In the genomic region with DNA sequence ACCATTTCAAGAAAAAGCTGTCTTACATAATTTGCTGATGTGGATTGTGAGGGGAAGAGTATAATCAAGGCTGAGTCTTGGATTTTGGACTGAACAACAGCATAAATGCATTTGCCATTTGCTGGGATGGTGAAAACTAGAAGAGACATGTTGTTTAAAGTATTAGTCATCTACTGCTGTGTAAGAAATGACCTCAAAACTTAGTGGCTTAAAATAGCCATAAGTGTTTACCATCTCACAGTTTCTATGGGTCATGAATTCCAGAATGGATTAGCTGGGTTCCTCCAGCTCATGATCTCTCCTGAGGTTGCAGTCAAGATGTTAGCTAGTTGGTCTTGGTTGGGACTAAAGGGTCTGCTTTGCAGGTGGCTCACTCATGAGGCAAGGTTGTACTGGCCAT, we compare ENCODE assay signal across 23 cellular contexts.
DNase-seq lines count a peak whose midpoint lies in the region; ATAC-seq, FAIRE-seq and TF ChIP-seq lines count a peak whose summit lies in the region.
"Had no signal": no experiment of that assay in that cellular context is flagged by ENCODE, and none has a peak within 500 bp of the region (broad histone marks: within the 10 kb centered on the region; RNA-seq: fewer than 3 reads in every experiment).

No MANE protein-coding gene starts in this region.

- peak; percentile 12 for DNase-seq in AG04449 (ENCODE audit: low read depth, low spot score)
- peak; percentile 89 for DNase-seq in HFFc6
- peak; percentile 93 for DNase-seq in bronchial epithelial cell (ENCODE audit: low read depth)
- peak; percentile 88 for DNase-seq in iris pigment epithelial cell (ENCODE audit: low read depth)
- DNase-seq in NCI-H1930 (lab: John Stamatoyannopoulos, UW), result no peak
- no peak for DNase-seq in activated naive CD4-positive, alpha-beta T cell treated with anti-CD3 and anti-CD28 coated beads, Interleukin-2, amount 50 U/mL, for 72 hours (ENCODE audit: low spot score in 2 of 2)
- no peak for DNase-seq in effector memory CD4-positive, alpha-beta T cell
- DNase-seq: activated CD4-positive, alpha-beta memory T cell treated with anti-CD3 and anti-CD28 coated beads for 36 hours; activated T-cell treated with anti-CD3 and anti-CD28 coated beads, Interleukin-2, amount 50 U/mL, for 4 hours; CD8-positive, alpha-beta memory T cell; DMS79; heart right ventricle; NCI-H1417; NCI-H774; occipital lobe; right lobe of liver had no signal

- no peaks in the 10 kb centered on the region for H3K36me3 Mint-ChIP-seq in HFFc6 (ENCODE audit: low read depth)
- no peaks in the 10 kb centered on the region for H3K36me3 Mint-ChIP-seq in activated naive CD4-positive, alpha-beta T cell treated with anti-CD3 and anti-CD28 coated beads, Interleukin-2, amount 50 U/mL, for 72 hours
- H3K36me3 Mint-ChIP-seq: activated CD4-positive, alpha-beta memory T cell treated with anti-CD3 and anti-CD28 coated beads for 36 hours; activated naive CD4-positive, alpha-beta T cell treated with anti-CD3 and anti-CD28 coated beads, Interleukin-2, amount 50 U/mL, for 24 hours; CD8-positive, alpha-beta memory T cell; stimulated activated memory B cell treated with anti-CD40 and anti-IgM and Interleukin-4, amounts not matched to agents 10 μg/mL and 1 μg/mL and 100 μg/mL, for 72 hours had no signal

- ATAC-seq in activated naive CD4-positive, alpha-beta T cell treated with anti-CD3 and anti-CD28 coated beads, Interleukin-2, amount 50 U/mL, for 72 hours, result no peak
- ATAC-seq in HG03342 (IDR thresholded peaks at IDR 0.05; ENCODE audit: unreplicated experiment), result no peak
- ATAC-seq: activated T-cell treated with anti-CD3 and anti-CD28 coated beads, Interleukin-2, amount 50 U/mL, for 4 hours; stimulated activated memory B cell treated with anti-CD40 and anti-IgM and Interleukin-4, amounts not matched to agents 10 μg/mL and 1 μg/mL and 100 μg/mL, for 72 hours had no signal

- no peaks in the 10 kb centered on the region for H3K9me3 ChIP-seq in effector memory CD4-positive, alpha-beta T cell (ENCODE audit: control insufficient read depth, low read length)
- H3K9me3 ChIP-seq: heart right ventricle, right lobe of liver had no signal

- peaks cover 13% of the 10 kb centered on the region for H3K4me1 Mint-ChIP-seq in HFFc6 (ENCODE audit: low read depth)
- H3K4me1 Mint-ChIP-seq: activated naive CD4-positive, alpha-beta T cell treated with anti-CD3 and anti-CD28 coated beads, Interleukin-2, amount 50 U/mL, for 24 hours; CD8-positive, alpha-beta memory T cell; stimulated activated memory B cell treated with anti-CD40 and anti-IgM and Interleukin-4, amounts not matched to agents 10 μg/mL and 1 μg/mL and 100 μg/mL, for 72 hours had no signal

- peak; percentile 55 for FAIRE-seq in bronchial epithelial cell (lab: Jason Lieb, UNC)
- FAIRE-seq: H1 had no signal

- no peak overlapping the region for H3K27ac Mint-ChIP-seq in HFFc6
- no peak overlapping the region for H3K27ac Mint-ChIP-seq in activated naive CD4-positive, alpha-beta T cell treated with anti-CD3 and anti-CD28 coated beads, Interleukin-2, amount 50 U/mL, for 72 hours
- H3K27ac Mint-ChIP-seq: activated CD4-positive, alpha-beta memory T cell treated with anti-CD3 and anti-CD28 coated beads for 36 hours; activated naive CD4-positive, alpha-beta T cell treated with anti-CD3 and anti-CD28 coated beads, Interleukin-2, amount 50 U/mL, for 24 hours; CD8-positive, alpha-beta memory T cell; stimulated activated memory B cell treated with anti-CD40 and anti-IgM and Interleukin-4, amounts not matched to agents 10 μg/mL and 1 μg/mL and 100 μg/mL, for 72 hours; T-helper 1 cell treated with Interleukin-12 subunit alpha and Interleukin-12 subunit beta and Interleukin-4 antibody, amounts not matched to agents 30 μg/mL and 1 μg/mL, for 36 hours had no signal

- peaks cover 4% of the 10 kb centered on the region for H3K27me3 Mint-ChIP-seq in HFFc6 (ENCODE audit: insufficient read depth)
- H3K27me3 Mint-ChIP-seq: stimulated activated memory B cell treated with anti-CD40 and anti-IgM and Interleukin-4, amounts not matched to agents 10 μg/mL and 1 μg/mL and 100 μg/mL, for 72 hours had no signal

- H3K4me3 ChIP-seq in AG04449 (ENCODE audit: low read depth, low read length) (no peak overlapping the region), bronchial epithelial cell (ENCODE audit: low read depth, low read length) (no peak overlapping the region)
- H3K4me3 ChIP-seq in effector memory CD4-positive, alpha-beta T cell (ENCODE audit: insufficient read depth, low read depth, low read length, poor library complexity, severe bottlenecking), result no peak overlapping the region
- H3K4me3 ChIP-seq: cardiac muscle cell, heart right ventricle, lung, right lobe of liver had no signal

- no peaks in the 10 kb centered on the region for H3K27me3 ChIP-seq in bronchial epithelial cell (ENCODE audit: control insufficient read depth, insufficient read depth, low read length)
- no peaks in the 10 kb centered on the region for H3K27me3 ChIP-seq in effector memory CD4-positive, alpha-beta T cell (replicated peaks; ENCODE audit: control insufficient read depth, insufficient read depth, low read length, poor library complexity, severe bottlenecking)
- H3K27me3 ChIP-seq: cardiac muscle cell, right lobe of liver had no signal

- H3K36me3 ChIP-seq in bronchial epithelial cell (ENCODE audit: control insufficient read depth, insufficient read depth, low read length), result no peaks in the 10 kb centered on the region
- H3K36me3 ChIP-seq in effector memory CD4-positive, alpha-beta T cell (ENCODE audit: control insufficient read depth, insufficient read depth, low read length), result no peaks in the 10 kb centered on the region
- H3K36me3 ChIP-seq: cardiac muscle cell, heart right ventricle, right lobe of liver had no signal

- H3K4me1 ChIP-seq in effector memory CD4-positive, alpha-beta T cell (ENCODE audit: control insufficient read depth, insufficient read depth, low read length, poor library complexity, severe bottlenecking), result no peaks in the 10 kb centered on the region
- H3K4me1 ChIP-seq: heart right ventricle, right lobe of liver had no signal

- CTCF ChIA-PET in AG04449 (lab: Yijun Ruan, JAX), result interaction anchor here (0.7 to 1.1 kb wide), 2 partner anchors 14 to 24 kb away, joined by 3 to 5 read pairs; no protein-coding TSS in a partner anchor

- H3K27ac ChIP-seq in effector memory CD4-positive, alpha-beta T cell (ENCODE audit: insufficient read depth, low read length, poor library complexity, severe bottlenecking), result no peak overlapping the region
- H3K27ac ChIP-seq: cardiac muscle cell, heart right ventricle, right lobe of liver had no signal

- POLR2A ChIA-PET in AG04449 (lab: Yijun Ruan, JAX), result interaction anchor here (0.7 kb wide), 1 partner anchor 399 kb away, joined by 3 read pairs; no protein-coding TSS in a partner anchor

- no peak overlapping the region for H3K4me3 Mint-ChIP-seq in HFFc6
- H3K4me3 Mint-ChIP-seq: activated CD4-positive, alpha-beta memory T cell treated with anti-CD3 and anti-CD28 coated beads for 36 hours; activated naive CD4-positive, alpha-beta T cell treated with anti-CD3 and anti-CD28 coated beads, Interleukin-2, amount 50 U/mL, for 24 hours; activated T-cell treated with anti-CD3 and anti-CD28 coated beads, Interleukin-2, amount 50 U/mL, for 4 hours; CD8-positive, alpha-beta memory T cell; stimulated activated memory B cell treated with anti-CD40 and anti-IgM and Interleukin-4, amounts not matched to agents 10 μg/mL and 1 μg/mL and 100 μg/mL, for 72 hours; T-helper 1 cell treated with Interleukin-12 subunit alpha and Interleukin-12 subunit beta and Interleukin-4 antibody, amounts not matched to agents 30 μg/mL and 1 μg/mL, for 36 hours had no signal

- TF ChIP-seq CTCF in AG04449 (IDR thresholded peaks at IDR 0.05; ENCODE audit: insufficient read depth, low read length, missing control alignments) (no peak), HFFc6 (IDR thresholded peaks at IDR 0.05) (no peak), bronchial epithelial cell (IDR thresholded peaks at IDR 0.05; ENCODE audit: insufficient read depth, low read length, severe bottlenecking) (no peak)

- H3K9me3 Mint-ChIP-seq in HFFc6, result no peaks in the 10 kb centered on the region
- no peaks in the 10 kb centered on the region for H3K9me3 Mint-ChIP-seq in activated naive CD4-positive, alpha-beta T cell treated with anti-CD3 and anti-CD28 coated beads, Interleukin-2, amount 50 U/mL, for 72 hours
- H3K9me3 Mint-ChIP-seq: activated CD4-positive, alpha-beta memory T cell treated with anti-CD3 and anti-CD28 coated beads for 36 hours; activated naive CD4-positive, alpha-beta T cell treated with anti-CD3 and anti-CD28 coated beads, Interleukin-2, amount 50 U/mL, for 24 hours; activated T-cell treated with anti-CD3 and anti-CD28 coated beads, Interleukin-2, amount 50 U/mL, for 4 hours; CD8-positive, alpha-beta memory T cell; stimulated activated memory B cell treated with anti-CD40 and anti-IgM and Interleukin-4, amounts not matched to agents 10 μg/mL and 1 μg/mL and 100 μg/mL, for 72 hours; T-helper 1 cell treated with Interleukin-12 subunit alpha and Interleukin-12 subunit beta and Interleukin-4 antibody, amounts not matched to agents 30 μg/mL and 1 μg/mL, for 36 hours had no signal

Comparison
In these comparisons a context has a peak if more than half of its experiments do, and no peak if none do; other contexts are left out.
1. DNase-seq: peak in AG04449 (single experiment), HFFc6 (single experiment), bronchial epithelial cell (single experiment) and iris pigment epithelial cell (single experiment); none in NCI-H1930 (0 of 2), activated naive CD4-positive, alpha-beta T cell treated with anti-CD3 and anti-CD28 coated beads, Interleukin-2, amount 50 U/mL, for 72 hours (0 of 2) and effector memory CD4-positive, alpha-beta T cell (0 of 3).